ENCODE assay signal across 23 cellular contexts in genomic region chr4:144565558-144566195, GRCh38.
DNase-seq lines count a peak whose midpoint lies in the region; ATAC-seq, FAIRE-seq and TF ChIP-seq lines count a peak whose summit lies in the region.
"Had no signal": no experiment of that assay in that cellular context is flagged by ENCODE, and none has a peak within 500 bp of the region (broad histone marks: within the 10 kb centered on the region; RNA-seq: fewer than 3 reads in every experiment).

No MANE protein-coding gene starts in this region.

- no peaks in the 10 kb centered on the region for H3K27me3 Mint-ChIP-seq in MCF 10A (ENCODE audit: insufficient read depth, unreplicated experiment)
- H3K27me3 Mint-ChIP-seq: memory B cell; natural killer cell treated with Interleukin-12 subunit alpha and Interleukin-12 subunit beta and Interleukin-15 and Interleukin-18, amount 100 ng/mL, for 72 hours had no signal

- ATAC-seq in GM19395 (IDR thresholded peaks at IDR 0.05; ENCODE audit: unreplicated experiment) (peak; percentile 58), HG02938 (IDR thresholded peaks at IDR 0.05; ENCODE audit: unreplicated experiment) (peak; percentile 71)
- ATAC-seq: natural killer cell treated with Interleukin-12 subunit alpha and Interleukin-12 subunit beta and Interleukin-15 and Interleukin-18, amount 100 ng/mL, for 72 hours; upper lobe of right lung had no signal

- CTCF ChIA-PET in MCF 10A (lab: Yijun Ruan, JAX): no interaction called here

- H3K27ac Mint-ChIP-seq in MCF 10A (ENCODE audit: low read depth, unreplicated experiment): no peak overlapping the region
- H3K27ac Mint-ChIP-seq: CD14-positive monocyte; memory B cell; natural killer cell treated with Interleukin-12 subunit alpha and Interleukin-12 subunit beta and Interleukin-15 and Interleukin-18, amount 100 ng/mL, for 72 hours; T-helper 2 cell treated with Interferon-gamma antibody and Interleukin-4, amounts not matched to agents 5 μg/mL and 100 μg/mL, for 36 hours had no signal

- no peak overlapping the region for H3K4me3 Mint-ChIP-seq in MCF 10A (ENCODE audit: unreplicated experiment)
- H3K4me3 Mint-ChIP-seq: CD14-positive monocyte; memory B cell; natural killer cell treated with Interleukin-12 subunit alpha and Interleukin-12 subunit beta and Interleukin-15 and Interleukin-18, amount 100 ng/mL, for 72 hours; T-helper 2 cell treated with Interferon-gamma antibody and Interleukin-4, amounts not matched to agents 5 μg/mL and 100 μg/mL, for 36 hours had no signal

- H3K27ac ChIP-seq in brain microvascular endothelial cell: peak overlapping the region; percentile 85
- H3K27ac ChIP-seq: ascending aorta, coronary artery, prostate gland, upper lobe of right lung had no signal

- no peak for TF ChIP-seq CTCF in brain microvascular endothelial cell (IDR thresholded peaks at IDR 0.05; ENCODE audit: low read depth, low read length, missing control alignments)
- no peak for TF ChIP-seq CTCF in MCF 10A (IDR thresholded peaks at IDR 0.05; ENCODE audit: unreplicated experiment)

- H3K4me3 ChIP-seq in brain microvascular endothelial cell (ENCODE audit: low read depth, low read length): no peak overlapping the region
- H3K4me3 ChIP-seq: ascending aorta, coronary artery, prostate gland, upper lobe of right lung had no signal

- no peaks in the 10 kb centered on the region for H3K4me1 Mint-ChIP-seq in MCF 10A (ENCODE audit: insufficient read depth, unreplicated experiment)
- H3K4me1 Mint-ChIP-seq: memory B cell had no signal

- H3K27me3 ChIP-seq in brain microvascular endothelial cell (replicated peaks): no peaks in the 10 kb centered on the region
- H3K27me3 ChIP-seq: ascending aorta, upper lobe of right lung had no signal

- DNase-seq in EH (ENCODE audit: low read depth) (peak; percentile 74), brain microvascular endothelial cell (peak; percentile 39), foreskin melanocyte (no peak), GM19239 (ENCODE audit: insufficient read length, low spot score) (no peak), KG1 (lab: John Stamatoyannopoulos, UW) (no peak), MCF 10A (ENCODE audit: unreplicated experiment) (no peak)
- DNase-seq: activated CD4-positive, alpha-beta T cell treated with anti-CD3 and anti-CD28 coated beads for 1 hour; activated gamma-delta T cell treated with Interleukin-2 at 50 U/mL for 16 hours; DND-41; NCI-H187; OCI-M1; stimulated activated naive CD4-positive, alpha-beta T cell; upper lobe of right lung had no signal

- in situ Hi-C loops in brain microvascular endothelial cell (cut with HindIII; ENCODE audit: low pct_ligation_motif_present, low sequenced_read_pairs): no loop called here

- H3K9me3 Mint-ChIP-seq in MCF 10A (ENCODE audit: unreplicated experiment): no peaks in the 10 kb centered on the region
- H3K9me3 Mint-ChIP-seq: memory B cell; T-helper 2 cell treated with Interferon-gamma antibody and Interleukin-4, amounts not matched to agents 5 μg/mL and 100 μg/mL, for 36 hours had no signal

- BruUV-seq in MCF 10A (replicated peaks; lab: Mats Ljungman, UMichigan): no TSS peak

- no peaks in the 10 kb centered on the region for H3K36me3 Mint-ChIP-seq in MCF 10A (ENCODE audit: insufficient read depth, unreplicated experiment)
- H3K36me3 Mint-ChIP-seq: CD14-positive monocyte; memory B cell; natural killer cell treated with Interleukin-12 subunit alpha and Interleukin-12 subunit beta and Interleukin-15 and Interleukin-18, amount 100 ng/mL, for 72 hours had no signal

- H3K36me3 ChIP-seq in brain microvascular endothelial cell (replicated peaks): no peaks in the 10 kb centered on the region
- H3K36me3 ChIP-seq: ascending aorta, prostate gland, upper lobe of right lung had no signal

- POLR2A ChIA-PET in MCF 10A (lab: Yijun Ruan, JAX): no interaction called here

- no peak for FAIRE-seq in GM19239 (lab: Jason Lieb, UNC)
- FAIRE-seq: islet of Langerhans had no signal

- intact Hi-C loops in MCF 10A (cut with micrococcal nuclease): no loop called here

Comparison
In these comparisons a context has a peak if more than half of its experiments do, and no peak if none do; other contexts are left out.
1. DNase-seq: peak in EH (single experiment) and brain microvascular endothelial cell (single experiment); none in foreskin melanocyte (single experiment), GM19239 (single experiment), KG1 (single experiment) and MCF 10A (single experiment).